Comparison of ENCODE assay signal across 20 cellular contexts in genomic region chr1:56799605-56800398, GRCh38. TPM values are rescaled to one million over a fixed set of nuclear protein-coding genes. Genes with fewer than 3 reads are reported as not detected.
DNase-seq lines count a peak whose midpoint lies in the region; ATAC-seq and TF ChIP-seq lines count a peak whose summit lies in the region.
"Had no signal": no experiment of that assay in that cellular context is flagged by ENCODE, and none has a peak within 500 bp of the region (broad histone marks: within the 10 kb centered on the region; RNA-seq: fewer than 3 reads in every experiment).

No MANE protein-coding gene starts in this region.

- 39% methylated on average over 6 of the region's 7 CpGs for WGBS in mammary epithelial cell (ENCODE audit: low coverage, missing lambda C conversion rate)

- intact Hi-C loops in mammary epithelial cell (cut with micrococcal nuclease) (no loop called here), MCF 10A (cut with micrococcal nuclease) (loop anchor here (5.0 kb wide), 1 partner anchor 43 kb away; no protein-coding TSS in a partner anchor), left cardiac atrium (cut with DNase I) (no loop called here)

- no peak overlapping the region for H3K4me2 ChIP-seq in mammary epithelial cell (ENCODE audit: insufficient read depth, low read depth, low read length)

- H3K79me2 ChIP-seq in mammary epithelial cell (ENCODE audit: insufficient read depth, low read length) = no peaks in the 10 kb centered on the region

- H3K27me3 ChIP-seq in mammary epithelial cell (ENCODE audit: insufficient read depth, low read length) = no peaks in the 10 kb centered on the region
- H3K27me3 ChIP-seq: brain microvascular endothelial cell had no signal

- H4K20me1 ChIP-seq in mammary epithelial cell (ENCODE audit: insufficient read depth, low read length) = no peaks in the 10 kb centered on the region

- TF ChIP-seq CTCF in mammary epithelial cell (conservative IDR thresholded peaks at IDR 0.05 in 1 of 2, IDR thresholded peaks at IDR 0.05 in 1 of 2; ENCODE audit: extremely low read depth in 1 of 2, insufficient read depth in 1 of 2, low read depth in 1 of 2, low read length in 2 of 2) = no peak
- no peak for TF ChIP-seq CTCF in MCF 10A (IDR thresholded peaks at IDR 0.05; ENCODE audit: unreplicated experiment)

- H3K36me3 Mint-ChIP-seq in MCF 10A (ENCODE audit: insufficient read depth, unreplicated experiment) = no peaks in the 10 kb centered on the region
- H3K36me3 Mint-ChIP-seq in activated CD4-positive, alpha-beta T cell treated with anti-CD3 and anti-CD28 coated beads, Interleukin-2, amount 10 ng/mL, durations not matched to agents 7 days and 5 days (ENCODE audit: low read depth) = no peaks in the 10 kb centered on the region
- H3K36me3 Mint-ChIP-seq: CD8-positive, alpha-beta memory T cell had no signal

- H3K27ac Mint-ChIP-seq in MCF 10A (ENCODE audit: low read depth, unreplicated experiment) = no peak overlapping the region
- no peak overlapping the region for H3K27ac Mint-ChIP-seq in activated CD4-positive, alpha-beta T cell treated with anti-CD3 and anti-CD28 coated beads, Interleukin-2, amount 10 ng/mL, durations not matched to agents 7 days and 5 days
- H3K27ac Mint-ChIP-seq: CD8-positive, alpha-beta memory T cell had no signal

- no peaks in the 10 kb centered on the region for H3K27me3 Mint-ChIP-seq in MCF 10A (ENCODE audit: insufficient read depth, unreplicated experiment)
- peaks cover 2% of the 10 kb centered on the region for H3K27me3 Mint-ChIP-seq in activated CD4-positive, alpha-beta T cell treated with anti-CD3 and anti-CD28 coated beads, Interleukin-2, amount 10 ng/mL, durations not matched to agents 7 days and 5 days

- POLR2A ChIA-PET in MCF 10A (lab: Yijun Ruan, JAX) = interaction anchor here (0.8 kb wide), 1 partner anchor 16 kb away, joined by 3 read pairs; no protein-coding TSS in a partner anchor
- POLR2A ChIA-PET in activated CD4-positive, alpha-beta T cell treated with anti-CD3 and anti-CD28 coated beads, Interleukin-2, amount 10 ng/mL, durations not matched to agents 7 days and 5 days (lab: Charles Lee) = no interaction called here

- H3K9ac ChIP-seq in mammary epithelial cell (ENCODE audit: insufficient read depth, low read length) = no peak overlapping the region

- peaks cover 19% of the 10 kb centered on the region for H3K4me1 Mint-ChIP-seq in MCF 10A (ENCODE audit: insufficient read depth, unreplicated experiment)
- no peaks in the 10 kb centered on the region for H3K4me1 Mint-ChIP-seq in activated CD4-positive, alpha-beta T cell treated with anti-CD3 and anti-CD28 coated beads, Interleukin-2, amount 10 ng/mL, durations not matched to agents 7 days and 5 days
- H3K4me1 Mint-ChIP-seq: CD8-positive, alpha-beta memory T cell had no signal

- no peaks in the 10 kb centered on the region for H3K36me3 ChIP-seq in mammary epithelial cell (ENCODE audit: insufficient read depth, low read length)
- H3K36me3 ChIP-seq: brain microvascular endothelial cell had no signal

- H3K4me1 ChIP-seq in mammary epithelial cell (ENCODE audit: insufficient read depth, low read length) = no peaks in the 10 kb centered on the region

- no peak overlapping the region for H3K4me3 ChIP-seq in mammary epithelial cell (replicated peaks in 1 of 3; ENCODE audit: insufficient read depth in 1 of 3, low read depth in 2 of 3, low read length in 3 of 3)
- H3K4me3 ChIP-seq: dorsolateral prefrontal cortex had no signal

- CTCF ChIA-PET in mammary epithelial cell (lab: Charles Lee; ENCODE audit: low non-redundant PET) (no interaction called here), MCF 10A (lab: Yijun Ruan, JAX) (interaction anchor here (0.6 to 3.1 kb wide), 4 partner anchors 20 to 1489 kb away, joined by 3 to 16 read pairs (median 3); partner anchors contain the start of gene FYB2)
- CTCF ChIA-PET in activated CD4-positive, alpha-beta T cell treated with anti-CD3 and anti-CD28 coated beads, Interleukin-2, amount 10 ng/mL, durations not matched to agents 7 days and 5 days (lab: Charles Lee) = no interaction called here

- no peak overlapping the region for H3K27ac ChIP-seq in mammary epithelial cell (ENCODE audit: insufficient read depth, low read depth, low read length)
- H3K27ac ChIP-seq: brain microvascular endothelial cell had no signal

- dilution Hi-C loops in mammary epithelial cell (cut with HindIII; ENCODE audit: low sequenced_read_pairs) = no loop called here

- H3K9me3 ChIP-seq in mammary epithelial cell (replicated peaks; ENCODE audit: insufficient read depth, low read length) = no peaks in the 10 kb centered on the region

- no peaks in the 10 kb centered on the region for H3K9me3 Mint-ChIP-seq in MCF 10A (ENCODE audit: unreplicated experiment)
- no peaks in the 10 kb centered on the region for H3K9me3 Mint-ChIP-seq in activated CD4-positive, alpha-beta T cell treated with anti-CD3 and anti-CD28 coated beads, Interleukin-2, amount 10 ng/mL, durations not matched to agents 7 days and 5 days
- H3K9me3 Mint-ChIP-seq: CD8-positive, alpha-beta memory T cell had no signal

- peak; percentile 19 for DNase-seq in mammary epithelial cell
- DNase-seq in MCF 10A (ENCODE audit: unreplicated experiment) = no peak
- peak; percentile 87 for DNase-seq in amniotic stem cell (lab: John Stamatoyannopoulos, UW)
- no peak for DNase-seq in left cardiac atrium
- no peak for DNase-seq in activated CD4-positive, alpha-beta T cell treated with anti-CD3 and anti-CD28 coated beads, Interleukin-2, amount 10 ng/mL, durations not matched to agents 7 days and 5 days
- no peak for DNase-seq in dermis blood vessel endothelial cell
- DNase-seq: 8988T; brain microvascular endothelial cell; CD8-positive, alpha-beta memory T cell; dorsolateral prefrontal cortex; NCI-H146; NCI-H446 treated with DMSO at 0.1 percent for 48 hours; trophoblast cell had no signal

- in situ Hi-C loops in mammary epithelial cell (cut with MboI; ENCODE audit: low sequenced_read_pairs in 2 of 2) = no loop called here

- BruUV-seq in mammary epithelial cell (replicated peaks; lab: Mats Ljungman, UMichigan) (no TSS peak), MCF 10A (replicated peaks; lab: Mats Ljungman, UMichigan) (no TSS peak)

- H3K4me3 Mint-ChIP-seq in MCF 10A (ENCODE audit: unreplicated experiment) = no peak overlapping the region
- no peak overlapping the region for H3K4me3 Mint-ChIP-seq in activated CD4-positive, alpha-beta T cell treated with anti-CD3 and anti-CD28 coated beads, Interleukin-2, amount 10 ng/mL, durations not matched to agents 7 days and 5 days
- H3K4me3 Mint-ChIP-seq: CD8-positive, alpha-beta memory T cell had no signal

- H2AFZ ChIP-seq in mammary epithelial cell (ENCODE audit: low read depth, low read length) = no peak overlapping the region

- peak; percentile 24 to 76 for ATAC-seq in left cardiac atrium
- ATAC-seq in GM21526 (IDR thresholded peaks at IDR 0.05; ENCODE audit: low FRiP score, unreplicated experiment) = no peak
- ATAC-seq in GM18868 (IDR thresholded peaks at IDR 0.05; ENCODE audit: unreplicated experiment) = no peak
- ATAC-seq: left lobe of liver had no signal

RNA-seq across cellular contexts. Expression of gene FYB2, which starts 19.4 kb away (rescaled TPM):
- not detected for total RNA-seq in mammary epithelial cell
- polyA plus RNA-seq in mammary epithelial cell = not detected
- not detected for polyA minus RNA-seq in mammary epithelial cell
- not detected in 2 replicates for total RNA-seq in MCF 10A (2022)
- 1 to 10 TPM in 1 of 2 donors, under 1 TPM in 1; 0.97 to 1.9 TPM for total RNA-seq in left cardiac atrium
- not detected for total RNA-seq in activated CD4-positive, alpha-beta T cell treated with anti-CD3 and anti-CD28 coated beads, Interleukin-2, amount 10 ng/mL, durations not matched to agents 7 days and 5 days
- total RNA-seq in dermis blood vessel endothelial cell = not detected in 2 replicates
- total RNA-seq: CD8-positive, alpha-beta memory T cell; Daoy; H4; HT-29; osteocyte had no signal
- polyA plus RNA-seq: CD8-positive, alpha-beta memory T cell had no signal

RNA-seq across cellular contexts. Expression of gene C8A, which starts 54.8 kb away (rescaled TPM):
- total RNA-seq in mammary epithelial cell (not detected), MCF 10A (2022) (not detected in 2 replicates), left cardiac atrium (not detected), dermis blood vessel endothelial cell (not detected in 2 replicates)
- polyA plus RNA-seq in mammary epithelial cell = not detected
- not detected for polyA minus RNA-seq in mammary epithelial cell
- total RNA-seq in activated CD4-positive, alpha-beta T cell treated with anti-CD3 and anti-CD28 coated beads, Interleukin-2, amount 10 ng/mL, durations not matched to agents 7 days and 5 days = not detected
- total RNA-seq: CD8-positive, alpha-beta memory T cell; Daoy; H4; HT-29; osteocyte had no signal
- polyA plus RNA-seq: CD8-positive, alpha-beta memory T cell had no signal

Comparison
In these comparisons a context has a peak if more than half of its experiments do, and no peak if none do; other contexts are left out.
1. DNase-seq: peak in mammary epithelial cell (single experiment) and amniotic stem cell (single experiment); none in MCF 10A (single experiment), left cardiac atrium (single experiment), activated CD4-positive, alpha-beta T cell treated with anti-CD3 and anti-CD28 coated beads, Interleukin-2, amount 10 ng/mL, durations not matched to agents 7 days and 5 days (single experiment) and dermis blood vessel endothelial cell (single experiment).
2. ATAC-seq: peak in left cardiac atrium (2 of 2); none in GM21526 (single experiment) and GM18868 (single experiment).